ENCODE assay signal across 25 cellular contexts in the genomic region with DNA sequence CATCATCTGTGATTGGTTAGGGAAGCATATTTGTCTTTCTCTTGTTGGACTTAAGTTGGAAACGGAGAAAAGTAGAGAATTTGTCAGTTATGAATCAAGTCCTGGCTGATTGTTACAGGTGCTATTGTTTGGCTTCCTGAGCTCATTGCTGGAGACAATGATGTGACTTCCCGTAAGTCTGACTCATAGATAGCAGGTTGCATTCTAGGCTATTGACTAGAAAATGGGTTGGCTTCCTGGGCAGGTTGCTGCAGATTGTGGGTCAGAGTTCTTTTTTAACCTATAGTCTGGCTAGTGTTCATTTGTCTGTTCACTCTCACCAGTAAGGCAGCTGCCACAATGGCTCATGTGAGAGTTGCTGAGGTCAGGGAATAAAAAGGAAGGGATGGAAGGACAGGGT.
DNase-seq lines count a peak whose midpoint lies in the region; ATAC-seq, FAIRE-seq and TF ChIP-seq lines count a peak whose summit lies in the region.
"Had no signal": no experiment of that assay in that cellular context is flagged by ENCODE, and none has a peak within 500 bp of the region (broad histone marks: within the 10 kb centered on the region; RNA-seq: fewer than 3 reads in every experiment).

No MANE protein-coding gene starts in this region.

- H3F3A ChIP-seq in PC-3 (ENCODE audit: low read length, unreplicated experiment): no peaks in the 10 kb centered on the region

- H3K56ac ChIP-seq in mesendoderm (ENCODE audit: low read length): no peak overlapping the region

- no peak overlapping the region for H2AK5ac ChIP-seq in mesendoderm (ENCODE audit: low read length)

- H4K8ac ChIP-seq in mesendoderm (ENCODE audit: low read depth, low read length): no peak overlapping the region

- no peak overlapping the region for H2BK5ac ChIP-seq in mesendoderm (ENCODE audit: low read length)

- WGBS in mesendoderm (ENCODE audit: extremely low coverage, insufficient coverage, low lambda C conversion rate): no CpG with 5 or more reads among the region's 2 CpGs

- H3K9me3 ChIP-seq in PC-3 (ENCODE audit: low read length) (no peaks in the 10 kb centered on the region), endothelial cell of umbilical vein (replicated peaks; ENCODE audit: control insufficient read depth, insufficient read depth, low read length) (no peaks in the 10 kb centered on the region)

- TF ChIP-seq POLR2A in endothelial cell of umbilical vein (IDR thresholded peaks at IDR 0.05; ENCODE audit: low read depth, low read length): peak; percentile 50

- H3K79me2 ChIP-seq in PC-3 (ENCODE audit: low read length) (no peaks in the 10 kb centered on the region), endothelial cell of umbilical vein (ENCODE audit: control insufficient read depth, insufficient read depth, low read length) (no peaks in the 10 kb centered on the region), mesendoderm (ENCODE audit: control insufficient read depth, insufficient read depth, low read length) (no peaks in the 10 kb centered on the region)
- H3K79me2 ChIP-seq: hepatocyte had no signal

- H3K4me2 ChIP-seq in PC-3 (ENCODE audit: low read length): peak overlapping the region; percentile 27
- H3K4me2 ChIP-seq in endothelial cell of umbilical vein (ENCODE audit: insufficient read depth, low read length): peak overlapping the region; percentile 58
- no peak overlapping the region for H3K4me2 ChIP-seq in mesendoderm (ENCODE audit: low read length)
- H3K4me2 ChIP-seq: hepatocyte had no signal

- ATAC-seq in PC-3 (peak; percentile 84), HG02970 (IDR thresholded peaks at IDR 0.05; ENCODE audit: low FRiP score, unreplicated experiment) (no peak), GM21825 (IDR thresholded peaks at IDR 0.05; ENCODE audit: unreplicated experiment) (no peak)
- ATAC-seq: naive thymus-derived CD4-positive, alpha-beta T cell; pancreas; Right ventricle myocardium inferior had no signal

- intact Hi-C loops in PC-3 (cut with micrococcal nuclease): no loop called here
- intact Hi-C loops in endothelial cell of umbilical vein (cut with micrococcal nuclease): loop anchor here (5.0 to 10.0 kb wide), 3 partner anchors 237 to 451 kb away; a partner anchor contains a TSS

- no peaks in the 10 kb centered on the region for H3K36me3 ChIP-seq in PC-3 (ENCODE audit: low read depth, low read length)
- H3K36me3 ChIP-seq in endothelial cell of umbilical vein (ENCODE audit: control insufficient read depth in 2 of 2, extremely low read depth in 1 of 2, insufficient read depth in 2 of 2, low read length in 2 of 2): no peaks in the 10 kb centered on the region
- no peaks in the 10 kb centered on the region for H3K36me3 ChIP-seq in mesendoderm (ENCODE audit: control insufficient read depth, insufficient read depth, low read length)
- H3K36me3 ChIP-seq: MG63, pancreas had no signal

- H2AFZ ChIP-seq in PC-3 (ENCODE audit: low read length): no peak overlapping the region
- peak overlapping the region; percentile 37 for H2AFZ ChIP-seq in endothelial cell of umbilical vein (ENCODE audit: low read depth, low read length)
- H2AFZ ChIP-seq: GM23248, hepatocyte had no signal

- H4K20me1 ChIP-seq in PC-3 (ENCODE audit: low read length): no peaks in the 10 kb centered on the region
- no peaks in the 10 kb centered on the region for H4K20me1 ChIP-seq in endothelial cell of umbilical vein (replicated peaks; ENCODE audit: control insufficient read depth, extremely low read depth, insufficient read depth, low read length)

- peak overlapping the region; percentile 53 for H3K27ac ChIP-seq in PC-3 (ENCODE audit: low read length)
- H3K27ac ChIP-seq in endothelial cell of umbilical vein (ENCODE audit: insufficient read depth, low read depth, low read length): peak overlapping the region; percentile 95
- no peak overlapping the region for H3K27ac ChIP-seq in mesendoderm (ENCODE audit: low read depth, low read length)
- H3K27ac ChIP-seq: GM23248, hepatocyte, pancreas had no signal

- H3K9me1 ChIP-seq in endothelial cell of umbilical vein (replicated peaks; ENCODE audit: control insufficient read depth, extremely low read depth, insufficient read depth, low read length): no peaks in the 10 kb centered on the region

- H3K4me1 ChIP-seq in PC-3 (ENCODE audit: insufficient read depth, low read length): peaks cover 43% of the 10 kb centered on the region
- H3K4me1 ChIP-seq in endothelial cell of umbilical vein (ENCODE audit: control insufficient read depth, extremely low read depth, insufficient read depth, low read length): peaks cover 47% of the 10 kb centered on the region
- H3K4me1 ChIP-seq in mesendoderm (ENCODE audit: control insufficient read depth, low read depth, low read length): peaks cover 2% of the 10 kb centered on the region

- no peak overlapping the region for H3K23ac ChIP-seq in mesendoderm (ENCODE audit: low read length)

- no peak overlapping the region for H3K4ac ChIP-seq in mesendoderm (ENCODE audit: low read depth, low read length)

- H3K9me2 ChIP-seq in PC-3 (replicated peaks; ENCODE audit: low read length): no peaks in the 10 kb centered on the region

- H3K9ac ChIP-seq in PC-3 (ENCODE audit: low read length) (no peak overlapping the region), endothelial cell of umbilical vein (replicated peaks; ENCODE audit: extremely low read depth, insufficient read depth, low read length) (peak overlapping the region; percentile 45), mesendoderm (ENCODE audit: low read length) (no peak overlapping the region)
- H3K9ac ChIP-seq: GM23248 had no signal

- peak; percentile 22 for DNase-seq in HPDE6-E6E7 (ENCODE audit: extremely low spot score)
- DNase-seq in PC-3: peak; percentile 78
- DNase-seq in endothelial cell of umbilical vein (ENCODE audit: low read depth, low spot score): peak; percentile 85
- peak; percentile 59 for DNase-seq in mesendoderm
- DNase-seq in NCI-H2171 treated with DMSO at 0.1 percent for 48 hours (lab: John Stamatoyannopoulos, UW): no peak
- DNase-seq: activated CD4-positive, alpha-beta T cell treated with anti-CD3 and anti-CD28 coated beads, Interleukin-2, amount 50 U/mL, for 48 hours; activated naive CD4-positive, alpha-beta T cell; activated T-cell treated with anti-CD3 and anti-CD28 coated beads, Interleukin-2, amount 50 U/mL, for 1 hour; amniotic stem cell; central memory CD4-positive, alpha-beta T cell; COR-L47; effector CD4-positive, alpha-beta T cell; GM23248; MG63; naive thymus-derived CD4-positive, alpha-beta T cell; NCI-H1694 treated with DMSO at 0.1 percent for 48 hours; NCI-H446; pancreas; stimulated activated CD4-positive, alpha-beta T cell treated with anti-CD3 and anti-CD28 coated beads, Interleukin-1b, Interleukin-23, amount 100 ng/mL, for 48 hours; stimulated activated naive CD4-positive, alpha-beta T cell had no signal

- no peak overlapping the region for H2BK120ac ChIP-seq in mesendoderm (ENCODE audit: low read depth, low read length)

- H3K4me3 ChIP-seq in PC-3 (ENCODE audit: low read length) (no peak overlapping the region), endothelial cell of umbilical vein (replicated peaks in 1 of 3; ENCODE audit: insufficient read depth in 1 of 3, low read depth in 1 of 3, low read length in 3 of 3) (peak overlapping the region in 1 of 3 experiments; percentile 18), mesendoderm (ENCODE audit: low read length) (no peak overlapping the region)
- H3K4me3 ChIP-seq: GM23248, hepatocyte, MG63, pancreas had no signal

- no peak overlapping the region for H4K5ac ChIP-seq in mesendoderm (ENCODE audit: low read length)

- no peak for TF ChIP-seq CTCF in PC-3 (conservative IDR thresholded peaks at IDR 0.05; ENCODE audit: low read depth, low read length)
- TF ChIP-seq CTCF in endothelial cell of umbilical vein (IDR thresholded peaks at IDR 0.05; ENCODE audit: extremely low read depth in 1 of 2, insufficient read depth in 1 of 2, low read depth in 1 of 2, low read length in 2 of 2): no peak

- H3K27me3 ChIP-seq in PC-3 (ENCODE audit: low read length): no peaks in the 10 kb centered on the region
- H3K27me3 ChIP-seq in endothelial cell of umbilical vein (ENCODE audit: control insufficient read depth in 2 of 2, insufficient read depth in 2 of 2, low read length in 2 of 2): no peaks in the 10 kb centered on the region
- H3K27me3 ChIP-seq in mesendoderm (ENCODE audit: insufficient read depth, low read length, poor library complexity): no peaks in the 10 kb centered on the region
- H3K27me3 ChIP-seq: hepatocyte, MG63, pancreas had no signal

- no peaks in the 10 kb centered on the region for H3K79me1 ChIP-seq in mesendoderm (ENCODE audit: low read length)

- H2BK15ac ChIP-seq in mesendoderm (replicated peaks; ENCODE audit: low read depth): no peak overlapping the region

- BruUV-seq in PC-3 (replicated peaks; lab: Mats Ljungman, UMichigan): no TSS peak
- no TSS peak for BruUV-seq in endothelial cell of umbilical vein (replicated peaks; lab: Mats Ljungman, UMichigan)

- H3K18ac ChIP-seq in mesendoderm (ENCODE audit: low read length): no peak overlapping the region

- peak; percentile 92 for FAIRE-seq in endothelial cell of umbilical vein (lab: Jason Lieb, UNC)
- FAIRE-seq: islet of Langerhans, pancreas had no signal

- dilution Hi-C loops in endothelial cell of umbilical vein (cut with MboI; ENCODE audit: extremely low pct_ligation_motif_present, low sequenced_read_pairs): no loop called here

- CTCF ChIA-PET in PC-3 (lab: Charles Lee) (interaction anchor here (0.6 kb wide), 1 partner anchor 80 kb away, joined by 3 read pairs; no protein-coding TSS in a partner anchor), endothelial cell of umbilical vein (lab: Charles Lee) (interaction anchor here (0.8 to 3.7 kb wide), 4 partner anchors 10 to 202 kb away, joined by 4 to 28 read pairs (median 10); no protein-coding TSS in a partner anchor)

- POLR2A ChIA-PET in PC-3 (lab: Charles Lee; ENCODE audit: unreplicated experiment) (interaction anchor here (0.5 kb wide), 1 partner anchor 318 kb away, joined by 7 read pairs; no protein-coding TSS in a partner anchor), endothelial cell of umbilical vein (lab: Charles Lee) (no interaction called here)

TF ChIP-seq in endothelial cell of umbilical vein, 7 proteins besides CTCF, POLR2A, EP300 and RAD21:
- TF ChIP-seq EZH2 (IDR thresholded peaks at IDR 0.05; ENCODE audit: borderline replicate concordance, low read depth, low read length, severe bottlenecking) (no peak), MYC (IDR thresholded peaks at IDR 0.05; ENCODE audit: low read depth, low read length) (no peak), FOS (IDR thresholded peaks at IDR 0.05; ENCODE audit: borderline replicate concordance, insufficient read depth, low read length) (peak; percentile 99), JUN (IDR thresholded peaks at IDR 0.05; ENCODE audit: borderline replicate concordance, insufficient read depth, insufficient read length, low read depth) (peak; percentile 96), POLR2AphosphoS5 (IDR thresholded peaks at IDR 0.05; ENCODE audit: insufficient read depth, low read depth, low read length) (peak; percentile 72), GATA2 (IDR thresholded peaks at IDR 0.05; ENCODE audit: insufficient read depth, insufficient read length, low read depth, low read length) (peak; percentile 81)
- TF ChIP-seq, protein P1, sequence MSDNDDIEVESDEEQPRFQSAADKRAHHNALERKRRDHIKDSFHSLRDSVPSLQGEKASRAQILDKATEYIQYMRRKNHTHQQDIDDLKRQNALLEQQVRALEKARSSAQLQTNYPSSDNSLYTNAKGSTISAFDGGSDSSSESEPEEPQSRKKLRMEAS (IDR thresholded peaks at IDR 0.05; ENCODE audit: insufficient read depth, insufficient read length): no peak
TF ChIP-seq in endothelial cell of umbilical vein: peak in this region for 4.
